In genomic region chr19:1401889-1402217, GRCh38 we compare ENCODE assay signal across 11 cellular contexts. TPM values are rescaled to one million over a fixed set of nuclear protein-coding genes. Genes with fewer than 3 reads are reported as not detected.
A peak's percentile ranks its signal among the peaks of the same experiment; 100 is the strongest.
DNase-seq lines count a peak whose midpoint lies in the region; ATAC-seq and TF ChIP-seq lines count a peak whose summit lies in the region.
"Had no signal": no experiment of that assay in that cellular context is flagged by ENCODE, and none has a peak within 500 bp of the region (broad histone marks: within the 10 kb centered on the region; RNA-seq: fewer than 3 reads in every experiment).

No MANE protein-coding gene starts in this region.

- H3K9me3 Mint-ChIP-seq in activated naive CD4-positive, alpha-beta T cell treated with anti-CD3 and anti-CD28 coated beads, Interleukin-2, amount 10 ng/mL, durations not matched to agents 7 days and 5 days = no peaks in the 10 kb centered on the region
- H3K9me3 Mint-ChIP-seq in activated naive CD8-positive, alpha-beta T cell treated with anti-CD3 and anti-CD28 coated beads, Interleukin-2, amount 10 ng/mL, durations not matched to agents 7 days and 5 days = no peaks in the 10 kb centered on the region

- H3K4me3 Mint-ChIP-seq in activated naive CD4-positive, alpha-beta T cell treated with anti-CD3 and anti-CD28 coated beads, Interleukin-2, amount 10 ng/mL, durations not matched to agents 7 days and 5 days = peak overlapping the region; percentile 49
- H3K4me3 Mint-ChIP-seq in activated naive CD8-positive, alpha-beta T cell treated with anti-CD3 and anti-CD28 coated beads, Interleukin-2, amount 10 ng/mL, durations not matched to agents 7 days and 5 days = peak overlapping the region; percentile 68

- H3K4me1 Mint-ChIP-seq in activated naive CD4-positive, alpha-beta T cell treated with anti-CD3 and anti-CD28 coated beads, Interleukin-2, amount 10 ng/mL, durations not matched to agents 7 days and 5 days = peaks cover 29% of the 10 kb centered on the region
- peaks cover 10% of the 10 kb centered on the region for H3K4me1 Mint-ChIP-seq in activated naive CD8-positive, alpha-beta T cell treated with anti-CD3 and anti-CD28 coated beads, Interleukin-2, amount 10 ng/mL, durations not matched to agents 7 days and 5 days

- TF ChIP-seq CTCF in right lobe of liver (IDR thresholded peaks at IDR 0.05) = no peak
- no peak for TF ChIP-seq CTCF in tibial artery (IDR thresholded peaks at IDR 0.05)

- H3K9me3 ChIP-seq in right lobe of liver = no peaks in the 10 kb centered on the region
- H3K9me3 ChIP-seq in tibial artery = no peaks in the 10 kb centered on the region
- H3K9me3 ChIP-seq: left lung had no signal

- no peak for DNase-seq in activated naive CD4-positive, alpha-beta T cell treated with anti-CD3 and anti-CD28 coated beads, Interleukin-2, amount 10 ng/mL, durations not matched to agents 7 days and 5 days
- no peak for DNase-seq in activated naive CD4-positive, alpha-beta T cell treated with anti-CD3 and anti-CD28 coated beads, Interleukin-2, amount 50 U/mL, for 16 hours
- no peak for DNase-seq in activated naive CD8-positive, alpha-beta T cell treated with anti-CD3 and anti-CD28 coated beads, Interleukin-2, amount 10 ng/mL, durations not matched to agents 7 days and 5 days
- no peak for DNase-seq in right lobe of liver
- DNase-seq in tibial artery = no peak
- no peak for DNase-seq in RPMI8226
- no peak for DNase-seq in hypothalamus (lab: John Stamatoyannopoulos, UW)
- DNase-seq: DMS153, NCI-H2029 had no signal

- peaks cover 0 to 23% (median 9%) of the 10 kb centered on the region in 4 donors for H3K4me1 ChIP-seq in right lobe of liver
- H3K4me1 ChIP-seq in tibial artery = peaks cover 0 to 46% (median 33%) of the 10 kb centered on the region in 4 donors

- H3K4me3 ChIP-seq in right lobe of liver (peak overlapping the region; percentile 75 to 95 (median 85)), tibial artery (peak overlapping the region; percentile 59 to 60)

- H3K36me3 ChIP-seq in right lobe of liver (peaks cover 0 to 19% (median 7%) of the 10 kb centered on the region in 4 donors), tibial artery (peaks cover 0 to 5% (median 0%) of the 10 kb centered on the region in 3 donors)
- H3K36me3 ChIP-seq: left lung had no signal

- intact Hi-C loops in right lobe of liver (cut with DNase I) = no loop called here
- intact Hi-C loops in tibial artery (cut with DNase I; ENCODE audit: low total_unique reads) = loop anchor here (5.0 to 10.0 kb wide), 2 partner anchors 47 to 125 kb away; partner anchors contain the start of gene FAM174C

- H3K27me3 Mint-ChIP-seq in activated naive CD4-positive, alpha-beta T cell treated with anti-CD3 and anti-CD28 coated beads, Interleukin-2, amount 10 ng/mL, durations not matched to agents 7 days and 5 days = peaks cover 22% of the 10 kb centered on the region
- peaks cover 4% of the 10 kb centered on the region for H3K27me3 Mint-ChIP-seq in activated naive CD8-positive, alpha-beta T cell treated with anti-CD3 and anti-CD28 coated beads, Interleukin-2, amount 10 ng/mL, durations not matched to agents 7 days and 5 days

- no peak for ATAC-seq in activated naive CD8-positive, alpha-beta T cell treated with anti-CD3 and anti-CD28 coated beads, Interleukin-2, amount 10 ng/mL, durations not matched to agents 7 days and 5 days (ENCODE audit: low read depth)
- ATAC-seq in right lobe of liver (no peak), GM21447 (IDR thresholded peaks at IDR 0.05; ENCODE audit: unreplicated experiment) (no peak)

- H3K27ac ChIP-seq in right lobe of liver (peak overlapping the region in 1 of 3 donors; percentile 76), tibial artery (peak overlapping the region in 1 of 2 donors; percentile 36)
- H3K27ac ChIP-seq: left lung had no signal

- WGBS in right lobe of liver (ENCODE audit: insufficient coverage, low coverage, low lambda C conversion rate, missing lambda C conversion rate) = 45% methylated on average over 11 of the region's 11 CpGs

- no peaks in the 10 kb centered on the region for H3K36me3 Mint-ChIP-seq in activated naive CD4-positive, alpha-beta T cell treated with anti-CD3 and anti-CD28 coated beads, Interleukin-2, amount 10 ng/mL, durations not matched to agents 7 days and 5 days
- no peaks in the 10 kb centered on the region for H3K36me3 Mint-ChIP-seq in activated naive CD8-positive, alpha-beta T cell treated with anti-CD3 and anti-CD28 coated beads, Interleukin-2, amount 10 ng/mL, durations not matched to agents 7 days and 5 days

- no peak for TF ChIP-seq POLR2A in right lobe of liver (IDR thresholded peaks at IDR 0.05)

- POLR2A ChIA-PET in activated naive CD8-positive, alpha-beta T cell treated with anti-CD3 and anti-CD28 coated beads, Interleukin-2, amount 10 ng/mL, durations not matched to agents 7 days and 5 days (lab: Charles Lee) = interaction anchor here (0.5 kb wide), 1 partner anchor 492 kb away, joined by 3 read pairs; no protein-coding TSS in a partner anchor

- CTCF ChIA-PET in activated naive CD4-positive, alpha-beta T cell treated with anti-CD3 and anti-CD28 coated beads, Interleukin-2, amount 10 ng/mL, durations not matched to agents 7 days and 5 days (lab: Charles Lee) = no interaction called here

- H3K27me3 ChIP-seq in right lobe of liver (no peaks in the 10 kb centered on the region), tibial artery (no peaks in the 10 kb centered on the region)

- no peak overlapping the region for H3K27ac Mint-ChIP-seq in activated naive CD4-positive, alpha-beta T cell treated with anti-CD3 and anti-CD28 coated beads, Interleukin-2, amount 10 ng/mL, durations not matched to agents 7 days and 5 days
- no peak overlapping the region for H3K27ac Mint-ChIP-seq in activated naive CD8-positive, alpha-beta T cell treated with anti-CD3 and anti-CD28 coated beads, Interleukin-2, amount 10 ng/mL, durations not matched to agents 7 days and 5 days

RNA-seq across cellular contexts. Expression of gene GAMT, which starts 0.5 kb away (rescaled TPM):
- total RNA-seq in activated naive CD8-positive, alpha-beta T cell treated with anti-CD3 and anti-CD28 coated beads, Interleukin-2, amount 10 ng/mL, durations not matched to agents 7 days and 5 days = 10 to 100 TPM; 17.9 to 18.9 TPM
- 100 to 1,000 TPM; 151 to 380 (median 221) TPM for total RNA-seq in right lobe of liver

RNA-seq across cellular contexts. Expression of gene DAZAP1, which starts 5.5 kb away (rescaled TPM):
- total RNA-seq in activated naive CD8-positive, alpha-beta T cell treated with anti-CD3 and anti-CD28 coated beads, Interleukin-2, amount 10 ng/mL, durations not matched to agents 7 days and 5 days = 100 to 1,000 TPM; 214 to 217 TPM
- total RNA-seq in right lobe of liver = 10 to 100 TPM; 22.3 to 50.9 (median 42.2) TPM

RNA-seq across cellular contexts. Expression of gene NDUFS7, which starts 18.1 kb away (rescaled TPM):
- total RNA-seq in activated naive CD8-positive, alpha-beta T cell treated with anti-CD3 and anti-CD28 coated beads, Interleukin-2, amount 10 ng/mL, durations not matched to agents 7 days and 5 days = 100 to 1,000 TPM; 103 to 106 TPM
- 100 to 1,000 TPM in 2 of 6 experiments, 10 to 100 TPM in 4; 70.1 to 210 (median 85.0) TPM for total RNA-seq in right lobe of liver

RNA-seq across cellular contexts. Expression of gene RPS15, which starts 36.3 kb away (rescaled TPM):
- total RNA-seq in activated naive CD8-positive, alpha-beta T cell treated with anti-CD3 and anti-CD28 coated beads, Interleukin-2, amount 10 ng/mL, durations not matched to agents 7 days and 5 days = 1,000 to 10,000 TPM; 1,438 to 1,457 TPM
- total RNA-seq in right lobe of liver = 1,000 to 10,000 TPM in 2 of 6 experiments, 100 to 1,000 TPM in 4; 334 to 1,615 (median 355) TPM

RNA-seq across cellular contexts. Expression of gene APC2, which starts 48.1 kb away (rescaled TPM):
- total RNA-seq in activated naive CD8-positive, alpha-beta T cell treated with anti-CD3 and anti-CD28 coated beads, Interleukin-2, amount 10 ng/mL, durations not matched to agents 7 days and 5 days = under 1 TPM; 0.06 to 0.11 TPM
- under 1 TPM in 3 of 6 experiments, not detected in 3; 0.06 to 0.13 (median 0.06) TPM for total RNA-seq in right lobe of liver

Comparison
In these comparisons a context has a peak if more than half of its experiments do, and no peak if none do; other contexts are left out.
1. RNA of gene GAMT, which starts 0.5 kb away (total RNA-seq): 151 to 380 TPM in right lobe of liver; 17.9 to 18.9 TPM in activated naive CD8-positive, alpha-beta T cell treated with anti-CD3 and anti-CD28 coated beads, Interleukin-2, amount 10 ng/mL, durations not matched to agents 7 days and 5 days; every median in the first group is over 4 times any median in the second.
2. RNA of gene DAZAP1, which starts 5.5 kb away (total RNA-seq): 214 to 217 TPM in activated naive CD8-positive, alpha-beta T cell treated with anti-CD3 and anti-CD28 coated beads, Interleukin-2, amount 10 ng/mL, durations not matched to agents 7 days and 5 days; 22.3 to 50.9 TPM in right lobe of liver; every median in the first group is over 4 times any median in the second.